1 cellular context compared by ENCODE assay signal in the genomic region with DNA sequence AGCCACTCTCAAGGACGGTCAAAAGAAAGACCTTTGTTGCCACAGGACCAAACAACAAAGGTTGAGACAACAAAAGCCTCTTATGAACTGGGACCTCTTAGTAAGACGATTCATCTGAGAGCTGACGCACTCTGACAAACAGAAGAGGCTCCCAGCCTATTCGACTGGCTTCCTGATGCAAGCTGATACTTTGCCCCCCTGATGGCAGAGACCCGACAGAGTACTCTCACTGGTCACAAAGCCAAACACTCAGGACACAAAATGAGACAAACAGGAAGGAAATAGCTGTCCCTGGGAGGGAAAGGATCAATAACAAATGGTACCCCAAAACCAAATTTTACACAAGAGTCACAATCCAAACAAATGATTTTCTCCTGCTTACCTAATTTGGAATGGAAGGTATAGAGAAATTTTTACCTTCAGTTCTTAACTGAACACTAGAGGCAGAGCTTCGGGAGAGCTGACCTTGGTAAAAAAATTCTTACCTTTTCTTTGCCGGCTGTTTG.
TF ChIP-seq lines count a peak whose summit lies in the region.

No MANE protein-coding gene starts in this region.

TF ChIP-seq in endothelial cell of umbilical vein, 7 proteins besides CTCF, POLR2A, EP300 and RAD21 (continued from another document):
- TF ChIP-seq, protein P1, sequence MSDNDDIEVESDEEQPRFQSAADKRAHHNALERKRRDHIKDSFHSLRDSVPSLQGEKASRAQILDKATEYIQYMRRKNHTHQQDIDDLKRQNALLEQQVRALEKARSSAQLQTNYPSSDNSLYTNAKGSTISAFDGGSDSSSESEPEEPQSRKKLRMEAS (IDR thresholded peaks at IDR 0.05; ENCODE audit: insufficient read depth, insufficient read length) = no peak
- TF ChIP-seq EZH2 (IDR thresholded peaks at IDR 0.05; ENCODE audit: borderline replicate concordance, low read depth, low read length, severe bottlenecking) = no peak
